20 cellular contexts compared by ENCODE assay signal in the genomic region with DNA sequence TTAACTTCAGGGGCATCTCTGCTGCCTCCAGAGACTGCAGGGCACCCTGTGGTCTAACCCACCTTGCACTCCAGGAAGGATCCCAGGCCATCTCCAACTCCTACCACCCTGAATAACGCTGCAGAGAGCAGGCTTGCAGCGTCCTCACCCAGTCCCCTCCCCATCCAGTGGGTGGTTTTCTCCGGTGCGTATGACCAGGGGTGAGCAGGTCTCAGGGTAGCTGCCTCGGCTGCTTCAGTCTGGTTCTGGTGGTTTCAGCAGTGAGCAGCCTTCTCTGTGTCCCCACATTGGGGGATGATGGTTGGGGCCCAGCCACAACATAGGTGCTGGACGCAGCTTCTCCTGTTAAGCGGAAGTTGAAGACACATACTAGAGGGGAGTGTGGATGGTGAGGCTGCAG. TPM values are rescaled to one million over a fixed set of nuclear protein-coding genes. Genes with fewer than 3 reads are reported as not detected.
"Had no signal": no experiment of that assay in that cellular context is flagged by ENCODE, and none has a peak within 500 bp of the region (broad histone marks: within the 10 kb centered on the region; RNA-seq: fewer than 3 reads in every experiment).

No MANE protein-coding gene starts in this region.

- H3K36me3 Mint-ChIP-seq: WTC11 had no signal

- H3K27me3 ChIP-seq: ovary, tibial nerve had no signal

- H3K27ac ChIP-seq: left ventricle myocardium inferior, neutrophil, ovary, psoas muscle, tibial nerve had no signal

- H3K4me3 Mint-ChIP-seq: activated CD4-positive, alpha-beta memory T cell treated with anti-CD3 and anti-CD28 coated beads, Interleukin-2, amount 10 ng/mL, durations not matched to agents 7 days and 5 days; activated CD4-positive, alpha-beta T cell treated with anti-CD3 and anti-CD28 coated beads, Interleukin-2, amount 10 ng/mL, durations not matched to agents 7 days and 5 days; activated T-cell treated with anti-CD3 and anti-CD28 coated beads, Interleukin-2, amount 50 U/mL, for 24 hours; central memory CD8-positive, alpha-beta T cell; nephron progenitor cell; WTC11 had no signal

- H3K9me3 ChIP-seq: left ventricle myocardium inferior, mucosa of descending colon, neutrophil, ovary, psoas muscle, tibial nerve had no signal

- H3K36me3 ChIP-seq: left ventricle myocardium inferior, neutrophil, ovary, tibial nerve had no signal

- H3K4me3 ChIP-seq: left ventricle myocardium inferior, mucosa of descending colon, ovary, psoas muscle, tibial nerve had no signal

- DNase-seq: activated CD4-positive, alpha-beta memory T cell treated with anti-CD3 and anti-CD28 coated beads, Interleukin-2, amount 10 ng/mL, durations not matched to agents 7 days and 5 days; activated CD4-positive, alpha-beta T cell treated with anti-CD3 and anti-CD28 coated beads for 1 hour; activated CD4-positive, alpha-beta T cell treated with anti-CD3 and anti-CD28 coated beads, Interleukin-2, amount 10 ng/mL, durations not matched to agents 7 days and 5 days; activated CD8-positive, alpha-beta memory T cell treated with anti-CD3 and anti-CD28 coated beads, Interleukin-2, amount 50 U/mL, for 48 hours; activated naive CD4-positive, alpha-beta T cell treated with Interleukin-2 at 50 U/mL for 16 hours; activated T-cell treated with anti-CD3 and anti-CD28 coated beads, Interleukin-2, amount 50 U/mL, for 24 hours; amniotic stem cell; effector CD8-positive, alpha-beta T cell; left ventricle myocardium inferior; mucosa of descending colon; nephron progenitor cell; stimulated activated CD4-positive, alpha-beta T cell treated with anti-CD3 and anti-CD28 coated beads, Interleukin-2, amount 100 ng/mL, for 48 hours; stimulated activated naive CD4-positive, alpha-beta T cell treated with Interleukin-2 at 50 U/mL for 16 hours; T-helper 2 cell had no signal

- H3K27ac Mint-ChIP-seq: activated CD4-positive, alpha-beta memory T cell treated with anti-CD3 and anti-CD28 coated beads, Interleukin-2, amount 10 ng/mL, durations not matched to agents 7 days and 5 days; activated CD4-positive, alpha-beta T cell treated with anti-CD3 and anti-CD28 coated beads, Interleukin-2, amount 10 ng/mL, durations not matched to agents 7 days and 5 days; activated T-cell treated with anti-CD3 and anti-CD28 coated beads, Interleukin-2, amount 50 U/mL, for 24 hours; nephron progenitor cell; WTC11 had no signal

- ATAC-seq: mucosa of descending colon, psoas muscle, WTC11 had no signal

- H3K4me1 ChIP-seq: psoas muscle had no signal

- H3K4me1 Mint-ChIP-seq: activated CD4-positive, alpha-beta T cell treated with anti-CD3 and anti-CD28 coated beads, Interleukin-2, amount 10 ng/mL, durations not matched to agents 7 days and 5 days; central memory CD8-positive, alpha-beta T cell had no signal

- H3K9me3 Mint-ChIP-seq: activated CD4-positive, alpha-beta memory T cell treated with anti-CD3 and anti-CD28 coated beads, Interleukin-2, amount 10 ng/mL, durations not matched to agents 7 days and 5 days; activated CD4-positive, alpha-beta T cell treated with anti-CD3 and anti-CD28 coated beads, Interleukin-2, amount 10 ng/mL, durations not matched to agents 7 days and 5 days; activated T-cell treated with anti-CD3 and anti-CD28 coated beads, Interleukin-2, amount 50 U/mL, for 24 hours; central memory CD8-positive, alpha-beta T cell; WTC11 had no signal

RNA-seq across cellular contexts. Expression of a gene that starts 38.6 kb away (rescaled TPM):
- total RNA-seq: activated CD4-positive, alpha-beta T cell treated with anti-CD3 and anti-CD28 coated beads, Interleukin-2, amount 10 ng/mL, durations not matched to agents 7 days and 5 days had no signal
